In genomic region chr7:77540402-77540822, GRCh38 we compare ENCODE assay signal across 13 cellular contexts. TPM values are rescaled to one million over a fixed set of nuclear protein-coding genes. Genes with fewer than 3 reads are reported as not detected.
DNase-seq lines count a peak whose midpoint lies in the region; TF ChIP-seq lines count a peak whose summit lies in the region.
"Had no signal": no experiment of that assay in that cellular context is flagged by ENCODE, and none has a peak within 500 bp of the region (broad histone marks: within the 10 kb centered on the region; RNA-seq: fewer than 3 reads in every experiment).

No MANE protein-coding gene starts in this region.

- H3K4me3 Mint-ChIP-seq in endodermal cell: peak overlapping the region; percentile 99
- H3K4me3 Mint-ChIP-seq in nephron progenitor cell: peak overlapping the region; percentile 97
- H3K4me3 Mint-ChIP-seq: activated CD8-positive, alpha-beta memory T cell treated with anti-CD3 and anti-CD28 coated beads, Interleukin-2, amount 10 ng/mL, durations not matched to agents 7 days and 5 days had no signal

- no peak for TF ChIP-seq CTCF in endodermal cell (conservative IDR thresholded peaks at IDR 0.05)
- TF ChIP-seq CTCF in nephron progenitor cell (IDR thresholded peaks at IDR 0.05): no peak
- no peak for TF ChIP-seq CTCF in suprapubic skin (IDR thresholded peaks at IDR 0.05)

- H3K27ac ChIP-seq in BLaER1 treated with 17β-estradiol and CSF1 and Interleukin-3, amounts not matched to agents 10 nM and 100 nM: no peak overlapping the region
- H3K27ac ChIP-seq in endodermal cell (ENCODE audit: low read depth, low read length) (no peak overlapping the region), suprapubic skin (no peak overlapping the region)
- H3K27ac ChIP-seq: WERI-Rb-1 had no signal

- peaks cover 29 to 66% (median 41%) of the 10 kb centered on the region in 10 experiments for H3K4me1 ChIP-seq in BLaER1 treated with 17β-estradiol and CSF1 and Interleukin-3, amounts not matched to agents 10 nM and 100 nM
- peaks cover 5% of the 10 kb centered on the region for H3K4me1 ChIP-seq in endodermal cell (ENCODE audit: control insufficient read depth, insufficient read depth, low read length)
- H3K4me1 ChIP-seq in suprapubic skin: peaks cover 49% of the 10 kb centered on the region

- no peak for TF ChIP-seq POLR2A in suprapubic skin (IDR thresholded peaks at IDR 0.05)

- H3K27me3 ChIP-seq in BLaER1 treated with 17β-estradiol and CSF1 and Interleukin-3, amounts not matched to agents 10 nM and 100 nM: no peaks in the 10 kb centered on the region
- H3K27me3 ChIP-seq in endodermal cell (ENCODE audit: control insufficient read depth, insufficient read depth, low read length, poor library complexity, severe bottlenecking) (no peaks in the 10 kb centered on the region), suprapubic skin (no peaks in the 10 kb centered on the region)
- H3K27me3 ChIP-seq: tibial artery had no signal

- DNase-seq in M059J (ENCODE audit: low read depth) (peak; percentile 11), endodermal cell (no peak), nephron progenitor cell (no peak), suprapubic skin (ENCODE audit: low spot score in 2 of 2) (no peak), SIG-M5 treated with dmso at 0.1 percent for 504 hours (lab: John Stamatoyannopoulos, UW; ENCODE audit: unreplicated experiment) (no peak), GM19238 (ENCODE audit: insufficient read length, low spot score) (no peak)
- DNase-seq in activated naive CD4-positive, alpha-beta T cell treated with anti-CD3 and anti-CD28 coated beads, Interleukin-2, amount 50 U/mL, for 16 hours: no peak
- DNase-seq: activated CD8-positive, alpha-beta memory T cell treated with anti-CD3 and anti-CD28 coated beads, Interleukin-2, amount 10 ng/mL, durations not matched to agents 7 days and 5 days; activated naive CD4-positive, alpha-beta T cell; cerebellar nuclear complex; tibial artery; WERI-Rb-1 had no signal

- no peak for TF ChIP-seq EP300 in suprapubic skin (IDR thresholded peaks at IDR 0.05)

- H3K36me3 Mint-ChIP-seq in endodermal cell (ENCODE audit: low read depth) (peaks cover 7% of the 10 kb centered on the region), nephron progenitor cell (ENCODE audit: low read depth) (peaks cover 35% of the 10 kb centered on the region)
- H3K36me3 Mint-ChIP-seq: activated CD8-positive, alpha-beta memory T cell treated with anti-CD3 and anti-CD28 coated beads, Interleukin-2, amount 10 ng/mL, durations not matched to agents 7 days and 5 days had no signal

- peaks cover 4% of the 10 kb centered on the region for H3K9me3 Mint-ChIP-seq in endodermal cell
- peaks cover 8% of the 10 kb centered on the region for H3K9me3 Mint-ChIP-seq in nephron progenitor cell

- 84 to 90% methylated on average over 2 to 3 of the region's 4 CpGs for WGBS in endodermal cell (ENCODE audit: insufficient coverage in 1 of 2, insufficient read length in 1 of 2), 2 experiments
- WGBS in suprapubic skin: 67% methylated on average over 4 of the region's 4 CpGs

- H3K9ac ChIP-seq in BLaER1 treated with 17β-estradiol and CSF1 and Interleukin-3, amounts not matched to agents 10 nM and 100 nM: peak overlapping the region in 3 of 11 experiments; percentile 97 to 99 (median 98); a peak in 5 of 22 replicates
- H3K9ac ChIP-seq in endodermal cell (ENCODE audit: extremely low read depth, low read length, poor library complexity, severe bottlenecking): no peak overlapping the region

- peaks cover 42 to 68% (median 63%) of the 10 kb centered on the region in 11 experiments for H4K20me1 ChIP-seq in BLaER1 treated with 17β-estradiol and CSF1 and Interleukin-3, amounts not matched to agents 10 nM and 100 nM

- peaks cover 0 to 35% (median 13%) of the 10 kb centered on the region in 11 experiments; a peak in 12 of 22 replicates for H3K36me3 ChIP-seq in BLaER1 treated with 17β-estradiol and CSF1 and Interleukin-3, amounts not matched to agents 10 nM and 100 nM
- H3K36me3 ChIP-seq in endodermal cell (ENCODE audit: control insufficient read depth, insufficient read depth, low read length): peaks cover 38% of the 10 kb centered on the region
- no peaks in the 10 kb centered on the region for H3K36me3 ChIP-seq in suprapubic skin
- H3K36me3 ChIP-seq: tibial artery had no signal

- H3K27ac Mint-ChIP-seq in endodermal cell (peak overlapping the region; percentile 35), nephron progenitor cell (no peak overlapping the region)
- H3K27ac Mint-ChIP-seq: activated CD8-positive, alpha-beta memory T cell treated with anti-CD3 and anti-CD28 coated beads, Interleukin-2, amount 10 ng/mL, durations not matched to agents 7 days and 5 days had no signal

- H3K4me1 Mint-ChIP-seq in endodermal cell (peaks cover 36% of the 10 kb centered on the region), nephron progenitor cell (peaks cover 47% of the 10 kb centered on the region)

- no peaks in the 10 kb centered on the region for H3K27me3 Mint-ChIP-seq in endodermal cell (ENCODE audit: insufficient read depth)
- peaks cover 2% of the 10 kb centered on the region for H3K27me3 Mint-ChIP-seq in nephron progenitor cell (ENCODE audit: low read depth, poor library complexity)

- H3K9me3 ChIP-seq in BLaER1 treated with 17β-estradiol and CSF1 and Interleukin-3, amounts not matched to agents 10 nM and 100 nM (replicated peaks in 1 of 11): peaks cover 0 to 1% (median 0%) of the 10 kb centered on the region in 11 experiments; a peak in 2 of 22 replicates
- peaks cover 3% of the 10 kb centered on the region for H3K9me3 ChIP-seq in endodermal cell (ENCODE audit: control insufficient read depth, low read length)
- no peaks in the 10 kb centered on the region for H3K9me3 ChIP-seq in suprapubic skin
- H3K9me3 ChIP-seq: tibial artery had no signal

- H3K4me2 ChIP-seq in BLaER1 treated with 17β-estradiol and CSF1 and Interleukin-3, amounts not matched to agents 10 nM and 100 nM: peak overlapping the region; percentile 66 to 98 (median 92); a peak in 21 of 22 replicates

- peak overlapping the region in 7 of 10 experiments; percentile 91 to 100 (median 97); a peak in 12 of 20 replicates for H3K4me3 ChIP-seq in BLaER1 treated with 17β-estradiol and CSF1 and Interleukin-3, amounts not matched to agents 10 nM and 100 nM
- H3K4me3 ChIP-seq in endodermal cell (ENCODE audit: low read length) (peak overlapping the region; percentile 95), suprapubic skin (no peak overlapping the region)

RNA-seq across cellular contexts. Expression of gene PTPN12, which starts 3.3 kb away (rescaled TPM):
- total RNA-seq in M059J (2014; rRNA removed; shearing (Covaris generic)): 41.5 and 59.7 TPM in 2 replicates
- total RNA-seq in endodermal cell (100 to 1,000 TPM; 147 to 158 TPM), suprapubic skin (100 to 1,000 TPM in 2 of 4 donors, 10 to 100 TPM in 2; 64.6 to 130 (median 95.5) TPM)
- 118 TPM for polyA plus RNA-seq in endodermal cell (2013, experiment 1 of 2)
- polyA plus RNA-seq in endodermal cell (2013, experiment 2 of 2): 134 TPM
